21 cellular contexts compared by ENCODE assay signal in genomic region chr13:93996471-93996870, GRCh38.
"Had no signal": no experiment of that assay in that cellular context is flagged by ENCODE, and none has a peak within 500 bp of the region (broad histone marks: within the 10 kb centered on the region; RNA-seq: fewer than 3 reads in every experiment).

No MANE protein-coding gene starts in this region.

- H3K9me3 Mint-ChIP-seq: stimulated activated naive CD8-positive, alpha-beta T cell treated with anti-CD3 and anti-CD28 coated beads, Interleukin-15, Interleukin-2, amounts not matched to agents 100 ng/mL and 50 ng/mL, for 24 hours had no signal

- H3K27ac Mint-ChIP-seq: naive thymus-derived CD8-positive, alpha-beta T cell; nephron; stimulated activated naive CD8-positive, alpha-beta T cell treated with anti-CD3 and anti-CD28 coated beads, Interleukin-15, Interleukin-2, amounts not matched to agents 100 ng/mL and 50 ng/mL, for 24 hours had no signal

- H3K36me3 Mint-ChIP-seq: naive thymus-derived CD8-positive, alpha-beta T cell had no signal

- DNase-seq: heart right ventricle; islet precursor cell; left ventricle myocardium inferior; naive thymus-derived CD8-positive, alpha-beta T cell; nucleus accumbens; right lobe of liver; stimulated activated CD4-positive, alpha-beta T cell treated with anti-CD3 and anti-CD28 coated beads, Interleukin-12 subunit alpha, Interleukin-12 subunit beta, amount 100 ng/mL, for 4 hours; stimulated activated CD4-positive, alpha-beta T cell treated with anti-CD3 and anti-CD28 coated beads, Interleukin-15, amount 100 ng/mL, for 24 hours; stimulated activated CD4-positive, alpha-beta T cell treated with anti-CD3 and anti-CD28 coated beads, Interleukin-2, amount 100 ng/mL, for 24 hours; stimulated activated CD4-positive, alpha-beta T cell treated with anti-CD3 and anti-CD28 coated beads, Interleukin-4, amount 100 ng/mL, for 1 hour; stimulated activated naive CD4-positive, alpha-beta T cell; upper lobe of left lung had no signal

- H3K4me3 Mint-ChIP-seq: naive thymus-derived CD8-positive, alpha-beta T cell; nephron; neural crest cell; stimulated activated naive CD8-positive, alpha-beta T cell treated with anti-CD3 and anti-CD28 coated beads, Interleukin-15, Interleukin-2, amounts not matched to agents 100 ng/mL and 50 ng/mL, for 24 hours had no signal

- ATAC-seq: heart right ventricle; naive thymus-derived CD8-positive, alpha-beta T cell; right lobe of liver had no signal

- H3K4me1 Mint-ChIP-seq: naive thymus-derived CD8-positive, alpha-beta T cell; nephron; neural crest cell had no signal

- H3K4me3 ChIP-seq: heart right ventricle, hepatocyte, left ventricle myocardium inferior, lung, right atrium auricular region, right lobe of liver, smooth muscle cell, tibial nerve, upper lobe of left lung, vagina had no signal
